Comparison of ENCODE assay signal across 1 cellular context in the genomic region with DNA sequence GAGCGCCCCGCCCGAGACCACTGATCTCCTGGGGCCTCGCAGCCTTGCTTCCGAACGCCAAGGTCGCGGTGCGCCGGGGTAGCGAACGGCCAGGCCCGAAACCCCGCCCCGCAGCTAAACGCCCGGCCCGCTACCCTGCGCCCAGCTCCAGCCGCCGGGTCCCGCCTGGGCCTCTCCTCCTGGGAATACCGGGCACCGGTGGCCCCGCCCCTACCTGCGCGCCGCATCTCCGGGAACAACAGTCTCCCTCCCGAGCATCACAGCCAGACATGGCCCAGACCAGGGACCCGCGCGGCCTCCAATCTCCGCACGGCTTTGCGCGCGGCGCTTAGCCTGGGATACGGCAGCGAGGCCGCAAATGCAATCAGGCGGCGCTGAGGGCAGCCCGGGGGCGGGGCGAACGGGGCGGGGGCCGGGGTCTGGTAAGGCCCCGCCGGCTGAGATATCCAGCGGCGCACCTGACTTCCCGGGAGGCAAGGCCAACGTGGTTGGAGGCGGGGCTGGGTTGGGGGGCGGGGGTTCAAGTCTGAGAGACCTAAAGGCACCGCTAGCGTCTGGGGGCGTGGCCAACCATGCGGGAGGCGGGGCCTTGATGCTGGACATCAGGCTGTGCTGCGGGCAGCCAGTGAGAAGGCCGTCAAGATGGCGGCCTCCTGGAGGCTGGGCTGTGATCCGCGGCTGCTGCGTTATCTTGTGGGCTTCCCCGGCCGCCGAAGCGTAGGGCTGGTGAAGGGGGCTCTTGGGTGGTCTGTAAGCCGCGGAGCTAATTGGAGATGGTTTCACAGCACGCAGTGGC.
TF ChIP-seq lines count a peak whose summit lies in the region.

A gene with protein sequence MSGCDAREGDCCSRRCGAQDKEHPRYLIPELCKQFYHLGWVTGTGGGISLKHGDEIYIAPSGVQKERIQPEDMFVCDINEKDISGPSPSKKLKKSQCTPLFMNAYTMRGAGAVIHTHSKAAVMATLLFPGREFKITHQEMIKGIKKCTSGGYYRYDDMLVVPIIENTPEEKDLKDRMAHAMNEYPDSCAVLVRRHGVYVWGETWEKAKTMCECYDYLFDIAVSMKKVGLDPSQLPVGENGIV (minus strand): TSS at position 366 of the 796 bp plus-strand sequence. CDS start 95 bp downstream, at position 271.
A gene (plus strand): TSS at position 605 of the 796 bp plus-strand sequence. CDS start 38 bp downstream, at position 643.

TF ChIP-seq in K562, 482 proteins besides CTCF, POLR2A, EP300 and RAD21 (continued from another document and continues in another):
- TF ChIP-seq, protein P1, sequence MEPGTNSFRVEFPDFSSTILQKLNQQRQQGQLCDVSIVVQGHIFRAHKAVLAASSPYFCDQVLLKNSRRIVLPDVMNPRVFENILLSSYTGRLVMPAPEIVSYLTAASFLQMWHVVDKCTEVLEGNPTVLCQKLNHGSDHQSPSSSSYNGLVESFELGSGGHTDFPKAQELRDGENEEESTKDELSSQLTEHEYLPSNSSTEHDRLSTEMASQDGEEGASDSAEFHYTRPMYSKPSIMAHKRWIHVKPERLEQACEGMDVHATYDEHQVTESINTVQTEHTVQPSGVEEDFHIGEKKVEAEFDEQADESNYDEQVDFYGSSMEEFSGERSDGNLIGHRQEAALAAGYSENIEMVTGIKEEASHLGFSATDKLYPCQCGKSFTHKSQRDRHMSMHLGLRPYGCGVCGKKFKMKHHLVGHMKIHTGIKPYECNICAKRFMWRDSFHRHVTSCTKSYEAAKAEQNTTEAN (CRISPR knock-in tag; IDR thresholded peaks at IDR 0.05) = no peak
- TF ChIP-seq, protein P2, sequence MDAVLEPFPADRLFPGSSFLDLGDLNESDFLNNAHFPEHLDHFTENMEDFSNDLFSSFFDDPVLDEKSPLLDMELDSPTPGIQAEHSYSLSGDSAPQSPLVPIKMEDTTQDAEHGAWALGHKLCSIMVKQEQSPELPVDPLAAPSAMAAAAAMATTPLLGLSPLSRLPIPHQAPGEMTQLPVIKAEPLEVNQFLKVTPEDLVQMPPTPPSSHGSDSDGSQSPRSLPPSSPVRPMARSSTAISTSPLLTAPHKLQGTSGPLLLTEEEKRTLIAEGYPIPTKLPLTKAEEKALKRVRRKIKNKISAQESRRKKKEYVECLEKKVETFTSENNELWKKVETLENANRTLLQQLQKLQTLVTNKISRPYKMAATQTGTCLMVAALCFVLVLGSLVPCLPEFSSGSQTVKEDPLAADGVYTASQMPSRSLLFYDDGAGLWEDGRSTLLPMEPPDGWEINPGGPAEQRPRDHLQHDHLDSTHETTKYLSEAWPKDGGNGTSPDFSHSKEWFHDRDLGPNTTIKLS (IDR thresholded peaks at IDR 0.05; ENCODE audit: borderline replicate concordance, low read depth) = no peak
- TF ChIP-seq NFIC (IDR thresholded peaks at IDR 0.05) = peak; percentile 55; the same call in 1 of the 2 replicates
- TF ChIP-seq HNRNPL (IDR thresholded peaks at IDR 0.05; ENCODE audit: low read depth, low read length) = 0 out of 2 replicates have a peak, but pooled peaks have one; percentile 35
- peak; percentile 82 for TF ChIP-seq PHF20 (IDR thresholded peaks at IDR 0.05; ENCODE audit: partially characterized antibody)
- TF ChIP-seq, protein P3, sequence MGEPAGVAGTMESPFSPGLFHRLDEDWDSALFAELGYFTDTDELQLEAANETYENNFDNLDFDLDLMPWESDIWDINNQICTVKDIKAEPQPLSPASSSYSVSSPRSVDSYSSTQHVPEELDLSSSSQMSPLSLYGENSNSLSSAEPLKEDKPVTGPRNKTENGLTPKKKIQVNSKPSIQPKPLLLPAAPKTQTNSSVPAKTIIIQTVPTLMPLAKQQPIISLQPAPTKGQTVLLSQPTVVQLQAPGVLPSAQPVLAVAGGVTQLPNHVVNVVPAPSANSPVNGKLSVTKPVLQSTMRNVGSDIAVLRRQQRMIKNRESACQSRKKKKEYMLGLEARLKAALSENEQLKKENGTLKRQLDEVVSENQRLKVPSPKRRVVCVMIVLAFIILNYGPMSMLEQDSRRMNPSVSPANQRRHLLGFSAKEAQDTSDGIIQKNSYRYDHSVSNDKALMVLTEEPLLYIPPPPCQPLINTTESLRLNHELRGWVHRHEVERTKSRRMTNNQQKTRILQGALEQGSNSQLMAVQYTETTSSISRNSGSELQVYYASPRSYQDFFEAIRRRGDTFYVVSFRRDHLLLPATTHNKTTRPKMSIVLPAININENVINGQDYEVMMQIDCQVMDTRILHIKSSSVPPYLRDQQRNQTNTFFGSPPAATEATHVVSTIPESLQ (CRISPR knock-in tag; IDR thresholded peaks at IDR 0.05) = 0 out of 2 replicates have a peak, but pooled peaks have one; percentile 17
- TF ChIP-seq ZNF76 (CRISPR knock-in tag; IDR thresholded peaks at IDR 0.05; ENCODE audit: borderline replicate concordance) = no peak
- no peak for TF ChIP-seq ZNF165 (CRISPR knock-in tag; IDR thresholded peaks at IDR 0.05; ENCODE audit: borderline replicate concordance)
- peak; percentile 52 for TF ChIP-seq CCNT2 (IDR thresholded peaks at IDR 0.05; ENCODE audit: borderline replicate concordance, extremely low read depth, insufficient read length, low read depth, low read length)
- TF ChIP-seq, protein P4, sequence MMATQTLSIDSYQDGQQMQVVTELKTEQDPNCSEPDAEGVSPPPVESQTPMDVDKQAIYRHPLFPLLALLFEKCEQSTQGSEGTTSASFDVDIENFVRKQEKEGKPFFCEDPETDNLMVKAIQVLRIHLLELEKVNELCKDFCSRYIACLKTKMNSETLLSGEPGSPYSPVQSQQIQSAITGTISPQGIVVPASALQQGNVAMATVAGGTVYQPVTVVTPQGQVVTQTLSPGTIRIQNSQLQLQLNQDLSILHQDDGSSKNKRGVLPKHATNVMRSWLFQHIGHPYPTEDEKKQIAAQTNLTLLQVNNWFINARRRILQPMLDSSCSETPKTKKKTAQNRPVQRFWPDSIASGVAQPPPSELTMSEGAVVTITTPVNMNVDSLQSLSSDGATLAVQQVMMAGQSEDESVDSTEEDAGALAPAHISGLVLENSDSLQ (IDR thresholded peaks at IDR 0.05) = peak; percentile 62
- TF ChIP-seq TEAD4 (IDR thresholded peaks at IDR 0.05; ENCODE audit: low read length) = no peak
- 0 out of 2 replicates have a peak, but pooled peaks have one; percentile 40 for TF ChIP-seq TEAD4 (CRISPR knock-in tag; IDR thresholded peaks at IDR 0.05; ENCODE audit: borderline replicate concordance)
- TF ChIP-seq TARDBP (IDR thresholded peaks at IDR 0.05) = no peak; the same call in 1 of the 2 replicates
- TF ChIP-seq FOXK1 (CRISPR knock-in tag; IDR thresholded peaks at IDR 0.05; ENCODE audit: borderline replicate concordance) = no peak
- no peak for TF ChIP-seq GTF2E2 (tag; IDR thresholded peaks at IDR 0.05)
- peak; percentile 78; the same call in 1 of the 2 replicates for TF ChIP-seq CTBP1 (IDR thresholded peaks at IDR 0.05; ENCODE audit: borderline replicate concordance)
- peak; percentile 56; the same call in 1 of the 2 replicates for TF ChIP-seq MYC (IDR thresholded peaks at IDR 0.05; ENCODE audit: low read depth, low read length)
- TF ChIP-seq MYC (CRISPR knock-in tag; IDR thresholded peaks at IDR 0.05; ENCODE audit: borderline replicate concordance, low read depth) = no peak
- no peak for TF ChIP-seq ATF1 (CRISPR knock-in tag; IDR thresholded peaks at IDR 0.05)
- no peak; the same call in 1 of the 2 replicates for TF ChIP-seq ATF1 (tag; IDR thresholded peaks at IDR 0.05)
- TF ChIP-seq ZNF717 (CRISPR knock-in tag; IDR thresholded peaks at IDR 0.05) = no peak
- no peak for TF ChIP-seq HEY1 (CRISPR knock-in tag; IDR thresholded peaks at IDR 0.05; ENCODE audit: borderline replicate concordance)
- TF ChIP-seq TCF7 (IDR thresholded peaks at IDR 0.05; ENCODE audit: borderline replicate concordance) = no peak
- TF ChIP-seq, protein P5, sequence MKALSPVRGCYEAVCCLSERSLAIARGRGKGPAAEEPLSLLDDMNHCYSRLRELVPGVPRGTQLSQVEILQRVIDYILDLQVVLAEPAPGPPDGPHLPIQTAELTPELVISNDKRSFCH (CRISPR knock-in tag; IDR thresholded peaks at IDR 0.05) = no peak
- TF ChIP-seq, protein P5 (tag; IDR thresholded peaks at IDR 0.05) = peak; percentile 49; the same call in 1 of the 2 replicates
- TF ChIP-seq HMG20B (CRISPR knock-in tag; IDR thresholded peaks at IDR 0.05) = no peak
- TF ChIP-seq, protein P6, sequence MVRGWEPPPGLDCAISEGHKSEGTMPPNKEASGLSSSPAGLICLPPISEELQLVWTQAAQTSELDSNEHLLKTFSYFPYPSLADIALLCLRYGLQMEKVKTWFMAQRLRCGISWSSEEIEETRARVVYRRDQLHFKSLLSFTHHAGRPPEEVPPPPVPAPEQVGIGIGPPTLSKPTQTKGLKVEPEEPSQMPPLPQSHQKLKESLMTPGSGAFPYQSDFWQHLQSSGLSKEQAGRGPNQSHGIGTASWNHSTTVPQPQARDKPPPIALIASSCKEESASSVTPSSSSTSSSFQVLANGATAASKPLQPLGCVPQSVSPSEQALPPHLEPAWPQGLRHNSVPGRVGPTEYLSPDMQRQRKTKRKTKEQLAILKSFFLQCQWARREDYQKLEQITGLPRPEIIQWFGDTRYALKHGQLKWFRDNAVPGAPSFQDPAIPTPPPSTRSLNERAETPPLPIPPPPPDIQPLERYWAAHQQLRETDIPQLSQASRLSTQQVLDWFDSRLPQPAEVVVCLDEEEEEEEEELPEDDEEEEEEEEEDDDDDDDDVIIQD (CRISPR knock-in tag; IDR thresholded peaks at IDR 0.05) = no peak
- no peak for TF ChIP-seq ZNF274 (IDR thresholded peaks at IDR 0.05; ENCODE audit: borderline replicate concordance, low read depth, low read length)
- no peak for TF ChIP-seq ZNF408 (CRISPR knock-in tag; IDR thresholded peaks at IDR 0.05; ENCODE audit: low read depth)
- TF ChIP-seq CHD1 (IDR thresholded peaks at IDR 0.05; ENCODE audit: low read length) = no peak
- TF ChIP-seq RUNX1 (IDR thresholded peaks at IDR 0.05; ENCODE audit: low read depth) = no peak
- peak; percentile 60; the same call in 1 of the 2 replicates for TF ChIP-seq ZBTB7A (IDR thresholded peaks at IDR 0.05; ENCODE audit: borderline replicate concordance, control insufficient read depth, low read depth, low read length)
- TF ChIP-seq FOXM1 (IDR thresholded peaks at IDR 0.05; ENCODE audit: low read depth) = no peak
- 0 out of 2 replicates have a peak, but pooled peaks have one; percentile 44 for TF ChIP-seq FOXM1 (CRISPR knock-in tag; IDR thresholded peaks at IDR 0.05; ENCODE audit: low read depth)
- TF ChIP-seq, protein P7, sequence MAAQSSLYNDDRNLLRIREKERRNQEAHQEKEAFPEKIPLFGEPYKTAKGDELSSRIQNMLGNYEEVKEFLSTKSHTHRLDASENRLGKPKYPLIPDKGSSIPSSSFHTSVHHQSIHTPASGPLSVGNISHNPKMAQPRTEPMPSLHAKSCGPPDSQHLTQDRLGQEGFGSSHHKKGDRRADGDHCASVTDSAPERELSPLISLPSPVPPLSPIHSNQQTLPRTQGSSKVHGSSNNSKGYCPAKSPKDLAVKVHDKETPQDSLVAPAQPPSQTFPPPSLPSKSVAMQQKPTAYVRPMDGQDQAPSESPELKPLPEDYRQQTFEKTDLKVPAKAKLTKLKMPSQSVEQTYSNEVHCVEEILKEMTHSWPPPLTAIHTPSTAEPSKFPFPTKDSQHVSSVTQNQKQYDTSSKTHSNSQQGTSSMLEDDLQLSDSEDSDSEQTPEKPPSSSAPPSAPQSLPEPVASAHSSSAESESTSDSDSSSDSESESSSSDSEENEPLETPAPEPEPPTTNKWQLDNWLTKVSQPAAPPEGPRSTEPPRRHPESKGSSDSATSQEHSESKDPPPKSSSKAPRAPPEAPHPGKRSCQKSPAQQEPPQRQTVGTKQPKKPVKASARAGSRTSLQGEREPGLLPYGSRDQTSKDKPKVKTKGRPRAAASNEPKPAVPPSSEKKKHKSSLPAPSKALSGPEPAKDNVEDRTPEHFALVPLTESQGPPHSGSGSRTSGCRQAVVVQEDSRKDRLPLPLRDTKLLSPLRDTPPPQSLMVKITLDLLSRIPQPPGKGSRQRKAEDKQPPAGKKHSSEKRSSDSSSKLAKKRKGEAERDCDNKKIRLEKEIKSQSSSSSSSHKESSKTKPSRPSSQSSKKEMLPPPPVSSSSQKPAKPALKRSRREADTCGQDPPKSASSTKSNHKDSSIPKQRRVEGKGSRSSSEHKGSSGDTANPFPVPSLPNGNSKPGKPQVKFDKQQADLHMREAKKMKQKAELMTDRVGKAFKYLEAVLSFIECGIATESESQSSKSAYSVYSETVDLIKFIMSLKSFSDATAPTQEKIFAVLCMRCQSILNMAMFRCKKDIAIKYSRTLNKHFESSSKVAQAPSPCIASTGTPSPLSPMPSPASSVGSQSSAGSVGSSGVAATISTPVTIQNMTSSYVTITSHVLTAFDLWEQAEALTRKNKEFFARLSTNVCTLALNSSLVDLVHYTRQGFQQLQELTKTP (IDR thresholded peaks at IDR 0.05; ENCODE audit: low read depth in 1 of 2, partially characterized antibody in 2 of 2) = peak in 1 of 2 experiments; percentile 67
- TF ChIP-seq ZFP1 (CRISPR knock-in tag; IDR thresholded peaks at IDR 0.05) = no peak
- TF ChIP-seq ZNF668 (CRISPR knock-in tag; IDR thresholded peaks at IDR 0.05) = no peak
- TF ChIP-seq, protein P8, sequence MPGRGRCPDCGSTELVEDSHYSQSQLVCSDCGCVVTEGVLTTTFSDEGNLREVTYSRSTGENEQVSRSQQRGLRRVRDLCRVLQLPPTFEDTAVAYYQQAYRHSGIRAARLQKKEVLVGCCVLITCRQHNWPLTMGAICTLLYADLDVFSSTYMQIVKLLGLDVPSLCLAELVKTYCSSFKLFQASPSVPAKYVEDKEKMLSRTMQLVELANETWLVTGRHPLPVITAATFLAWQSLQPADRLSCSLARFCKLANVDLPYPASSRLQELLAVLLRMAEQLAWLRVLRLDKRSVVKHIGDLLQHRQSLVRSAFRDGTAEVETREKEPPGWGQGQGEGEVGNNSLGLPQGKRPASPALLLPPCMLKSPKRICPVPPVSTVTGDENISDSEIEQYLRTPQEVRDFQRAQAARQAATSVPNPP (IDR thresholded peaks at IDR 0.05; ENCODE audit: borderline replicate concordance, insufficient read depth, insufficient read length) = no peak
- TF ChIP-seq PTBP1 (IDR thresholded peaks at IDR 0.05; ENCODE audit: low read depth, low read length) = no peak
- TF ChIP-seq, protein P9, sequence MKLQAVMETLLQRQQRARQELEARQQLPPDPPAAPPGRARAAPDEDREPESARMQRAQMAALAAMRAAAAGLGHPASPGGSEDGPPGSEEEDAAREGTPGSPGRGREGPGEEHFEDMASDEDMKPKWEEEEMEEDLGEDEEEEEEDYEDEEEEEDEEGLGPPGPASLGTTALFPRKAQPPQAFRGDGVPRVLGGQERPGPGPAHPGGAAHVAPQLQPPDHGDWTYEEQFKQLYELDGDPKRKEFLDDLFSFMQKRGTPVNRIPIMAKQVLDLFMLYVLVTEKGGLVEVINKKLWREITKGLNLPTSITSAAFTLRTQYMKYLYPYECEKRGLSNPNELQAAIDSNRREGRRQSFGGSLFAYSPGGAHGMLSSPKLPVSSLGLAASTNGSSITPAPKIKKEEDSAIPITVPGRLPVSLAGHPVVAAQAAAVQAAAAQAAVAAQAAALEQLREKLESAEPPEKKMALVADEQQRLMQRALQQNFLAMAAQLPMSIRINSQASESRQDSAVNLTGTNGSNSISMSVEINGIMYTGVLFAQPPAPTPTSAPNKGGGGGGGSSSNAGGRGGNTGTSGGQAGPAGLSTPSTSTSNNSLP (IDR thresholded peaks at IDR 0.05; ENCODE audit: borderline replicate concordance, low read depth, low read length) = no peak
- no peak for TF ChIP-seq RBM39 (optimal IDR thresholded peaks at IDR 0.05; ENCODE audit: low read depth, low read length)
- TF ChIP-seq WHSC1 (IDR thresholded peaks at IDR 0.05; ENCODE audit: low read length) = no peak
